ENCODE assay signal across 3 cellular contexts in genomic region chr16:52235186-52235585, GRCh38.
"Had no signal": no experiment of that assay in that cellular context is flagged by ENCODE, and none has a peak within 500 bp of the region (broad histone marks: within the 10 kb centered on the region; RNA-seq: fewer than 3 reads in every experiment).

No MANE protein-coding gene starts in this region.

- H3K4me3 ChIP-seq: GM12878 had no signal

- DNase-seq: GDM1, GF-D8 had no signal

- ATAC-seq: GM12878 had no signal
